Comparison of ENCODE assay signal across 8 cellular contexts in genomic region chr17:77453613-77454559, GRCh38.
DNase-seq lines count a peak whose midpoint lies in the region; ATAC-seq and TF ChIP-seq lines count a peak whose summit lies in the region.

No MANE protein-coding gene starts in this region.

- H3K36me3 ChIP-seq in WERI-Rb-1: peaks cover 51% of the 10 kb centered on the region

- peak overlapping the region; percentile 99 for H3K27ac Mint-ChIP-seq in glutamatergic neuron (ENCODE audit: unreplicated experiment)

- DNase-seq in HuH-7 (ENCODE audit: low spot score): peak; percentile 86
- DNase-seq in WERI-Rb-1: no peak
- no peak for DNase-seq in glutamatergic neuron
- peak; percentile 32 for DNase-seq in stimulated activated naive CD4-positive, alpha-beta T cell treated with Interleukin-2 at 50 U/mL for 16 hours (lab: John Stamatoyannopoulos, UW)
- DNase-seq in kidney glomerular epithelial cell (lab: John Stamatoyannopoulos, UW): no peak
- no peak for DNase-seq in germinal center (ENCODE audit: low spot score)
- no peak for DNase-seq in ureter (ENCODE audit: low spot score)

- peaks cover 27% of the 10 kb centered on the region for H3K9me3 Mint-ChIP-seq in glutamatergic neuron (ENCODE audit: unreplicated experiment)

- H3K4me3 Mint-ChIP-seq in glutamatergic neuron (ENCODE audit: unreplicated experiment): peak overlapping the region; percentile 98

- H3K27me3 Mint-ChIP-seq in glutamatergic neuron (ENCODE audit: unreplicated experiment): peaks cover 23% of the 10 kb centered on the region

- no peaks in the 10 kb centered on the region for H3K36me3 Mint-ChIP-seq in glutamatergic neuron (ENCODE audit: unreplicated experiment)

- H3K4me1 Mint-ChIP-seq in glutamatergic neuron (ENCODE audit: low read depth, unreplicated experiment): peaks cover 40% of the 10 kb centered on the region

- H3K4me3 ChIP-seq in WERI-Rb-1 (ENCODE audit: low read depth, low read length): no peak overlapping the region

- H3K27ac ChIP-seq in WERI-Rb-1: peak overlapping the region; percentile 4; the same call in 1 of the 2 replicates

- no peaks in the 10 kb centered on the region for H3K9me3 ChIP-seq in WERI-Rb-1 (ENCODE audit: severe bottlenecking)

- no peaks in the 10 kb centered on the region for H3K27me3 ChIP-seq in WERI-Rb-1 (ENCODE audit: insufficient read depth, low read depth, severe bottlenecking)

- no peak for ATAC-seq in GM18861 (IDR thresholded peaks at IDR 0.05; ENCODE audit: unreplicated experiment)

- no peak for TF ChIP-seq CTCF in WERI-Rb-1 (IDR thresholded peaks at IDR 0.05; ENCODE audit: low read depth, low read length)
- TF ChIP-seq CTCF in glutamatergic neuron (IDR thresholded peaks at IDR 0.05; ENCODE audit: partially characterized antibody, unreplicated experiment): no peak

Comparison
In these comparisons a context has a peak if more than half of its experiments do, and no peak if none do; other contexts are left out.
1. DNase-seq: peak in HuH-7 (single experiment) and stimulated activated naive CD4-positive, alpha-beta T cell treated with Interleukin-2 at 50 U/mL for 16 hours (single experiment); none in WERI-Rb-1 (single experiment), glutamatergic neuron (single experiment), kidney glomerular epithelial cell (single experiment), germinal center (single experiment) and ureter (single experiment).